ENCODE assay signal across 13 cellular contexts in genomic region chr1:234981758-234982157, GRCh38.
A peak's percentile ranks its signal among the peaks of the same experiment; 100 is the strongest.
DNase-seq lines count a peak whose midpoint lies in the region; ATAC-seq, FAIRE-seq and TF ChIP-seq lines count a peak whose summit lies in the region.
"Had no signal": no experiment of that assay in that cellular context is flagged by ENCODE, and none has a peak within 500 bp of the region (broad histone marks: within the 10 kb centered on the region; RNA-seq: fewer than 3 reads in every experiment).

No MANE protein-coding gene starts in this region.

- CTCF ChIA-PET in HEK293T (lab: Yijun Ruan, JAX) (no interaction called here), activated B cell treated with CpG ODN at 0.5 μM for 24 hours (lab: Charles Lee) (interaction anchor here (2.6 to 4.2 kb wide), 2 partner anchors 29 to 102 kb away, joined by 13 to 31 read pairs; no protein-coding TSS in a partner anchor)

- H3K79me2 ChIP-seq in smooth muscle cell (ENCODE audit: low read depth), result no peaks in the 10 kb centered on the region

- H3K9ac ChIP-seq in smooth muscle cell (ENCODE audit: low read depth), result peak overlapping the region; percentile 91

- no peaks in the 10 kb centered on the region for H3K36me3 Mint-ChIP-seq in activated B cell treated with CpG ODN at 0.5 μM for 24 hours (ENCODE audit: low read depth)

- no peaks in the 10 kb centered on the region for H3K9me3 ChIP-seq in esophagus squamous epithelium
- no peaks in the 10 kb centered on the region for H3K9me3 ChIP-seq in smooth muscle cell (replicated peaks; ENCODE audit: low read depth)
- H3K9me3 ChIP-seq in MG63, result no peaks in the 10 kb centered on the region

- H3F3A ChIP-seq in smooth muscle cell (ENCODE audit: low read depth), result peaks cover 41% of the 10 kb centered on the region

- H3K4me2 ChIP-seq in smooth muscle cell, result peak overlapping the region; percentile 55

- H3K4me3 Mint-ChIP-seq in activated B cell treated with CpG ODN at 0.5 μM for 24 hours, result no peak overlapping the region

- no peaks in the 10 kb centered on the region for H3K9me3 Mint-ChIP-seq in activated B cell treated with CpG ODN at 0.5 μM for 24 hours
- H3K9me3 Mint-ChIP-seq: IgD-negative memory B cell had no signal

- no peaks in the 10 kb centered on the region for H3K27me3 Mint-ChIP-seq in activated B cell treated with CpG ODN at 0.5 μM for 24 hours
- H3K27me3 Mint-ChIP-seq: IgD-negative memory B cell, progenitor cell of endocrine pancreas had no signal

- intact Hi-C loops in activated B cell treated with CpG ODN at 0.5 μM for 24 hours (cut with micrococcal nuclease) (no loop called here), esophagus squamous epithelium (cut with DNase I) (no loop called here)

- H3K27me3 ChIP-seq in esophagus squamous epithelium (no peaks in the 10 kb centered on the region), smooth muscle cell (ENCODE audit: low read depth) (no peaks in the 10 kb centered on the region), MG63 (no peaks in the 10 kb centered on the region)

- H3K27ac ChIP-seq in esophagus squamous epithelium (peak overlapping the region; percentile 85 to 97 (median 89)), smooth muscle cell (ENCODE audit: low read depth) (peak overlapping the region; percentile 99)

- no peaks in the 10 kb centered on the region for H4K20me1 ChIP-seq in smooth muscle cell (ENCODE audit: low read depth)

- H3K4me1 Mint-ChIP-seq in activated B cell treated with CpG ODN at 0.5 μM for 24 hours, result peaks cover 79% of the 10 kb centered on the region

- H2AFZ ChIP-seq in smooth muscle cell (ENCODE audit: low read depth), result no peak overlapping the region

- no peak for FAIRE-seq in HTR-8/SVneo (lab: Jason Lieb, UNC)

- no peak for TF ChIP-seq POLR2A in esophagus squamous epithelium (IDR thresholded peaks at IDR 0.05)

- H3K4me1 ChIP-seq in esophagus squamous epithelium (peaks cover 40 to 81% (median 67%) of the 10 kb centered on the region in 3 donors), smooth muscle cell (ENCODE audit: low read depth) (peaks cover 23% of the 10 kb centered on the region)

- H3K36me3 ChIP-seq in esophagus squamous epithelium (no peaks in the 10 kb centered on the region), smooth muscle cell (ENCODE audit: low read depth) (no peaks in the 10 kb centered on the region), MG63 (no peaks in the 10 kb centered on the region)

- POLR2A ChIA-PET in HEK293T (lab: Yijun Ruan, JAX), result no interaction called here
- POLR2A ChIA-PET in activated B cell treated with CpG ODN at 0.5 μM for 24 hours (lab: Charles Lee), result interaction anchor here (4.0 to 7.8 kb wide), 5 partner anchors 26 to 371 kb away, joined by 39 to 214 read pairs (median 59); partner anchors contain the start of gene IRF2BP2

- H3K27ac Mint-ChIP-seq in activated B cell treated with CpG ODN at 0.5 μM for 24 hours, result peak overlapping the region; percentile 93
- H3K27ac Mint-ChIP-seq: progenitor cell of endocrine pancreas had no signal

- WGBS in esophagus squamous epithelium, 2 donors, result 77 to 92% methylated on average over 1 to 2 of the region's 2 CpGs
- WGBS in smooth muscle cell (ENCODE audit: low lambda C conversion rate), result 80% methylated on average over 2 of the region's 2 CpGs

- H3K4me3 ChIP-seq in esophagus squamous epithelium, result no peak overlapping the region
- no peak overlapping the region for H3K4me3 ChIP-seq in smooth muscle cell
- no peak overlapping the region for H3K4me3 ChIP-seq in MG63

- no peak for ATAC-seq in activated B cell treated with CpG ODN at 0.5 μM for 24 hours (ENCODE audit: low read depth)

- DNase-seq in HEK293T (ENCODE audit: extremely low spot score), result no peak
- DNase-seq in activated B cell treated with CpG ODN at 0.5 μM for 24 hours, result no peak
- no peak for DNase-seq in esophagus squamous epithelium (lab: John Stamatoyannopoulos, UW)
- no peak for DNase-seq in smooth muscle cell (lab: John Stamatoyannopoulos, UW; ENCODE audit: unreplicated experiment)
- DNase-seq in retina, result no peak
- no peak for DNase-seq in hippocampal formation (lab: John Stamatoyannopoulos, UW)
- DNase-seq in MG63, result no peak
- DNase-seq in HTR-8/SVneo (ENCODE audit: insufficient read length, low spot score), result no peak
- DNase-seq: activated CD4-positive, CD25-positive, alpha-beta regulatory T cell; central memory CD4-positive, alpha-beta T cell; NCI-H82 had no signal

- TF ChIP-seq CTCF in activated B cell treated with CpG ODN at 0.5 μM for 24 hours (IDR thresholded peaks at IDR 0.05) (no peak), esophagus squamous epithelium (IDR thresholded peaks at IDR 0.05) (no peak), smooth muscle cell (IDR thresholded peaks at IDR 0.05; ENCODE audit: borderline replicate concordance, insufficient read depth, poor library complexity, severe bottlenecking) (no peak)

TF ChIP-seq in HEK293T, 16 proteins besides CTCF, POLR2A, EP300 and RAD21:
- TF ChIP-seq, protein P1, sequence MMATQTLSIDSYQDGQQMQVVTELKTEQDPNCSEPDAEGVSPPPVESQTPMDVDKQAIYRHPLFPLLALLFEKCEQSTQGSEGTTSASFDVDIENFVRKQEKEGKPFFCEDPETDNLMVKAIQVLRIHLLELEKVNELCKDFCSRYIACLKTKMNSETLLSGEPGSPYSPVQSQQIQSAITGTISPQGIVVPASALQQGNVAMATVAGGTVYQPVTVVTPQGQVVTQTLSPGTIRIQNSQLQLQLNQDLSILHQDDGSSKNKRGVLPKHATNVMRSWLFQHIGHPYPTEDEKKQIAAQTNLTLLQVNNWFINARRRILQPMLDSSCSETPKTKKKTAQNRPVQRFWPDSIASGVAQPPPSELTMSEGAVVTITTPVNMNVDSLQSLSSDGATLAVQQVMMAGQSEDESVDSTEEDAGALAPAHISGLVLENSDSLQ (IDR thresholded peaks at IDR 0.05), result peak; percentile 70
- TF ChIP-seq FOXA1 (IDR thresholded peaks at IDR 0.05), result no peak
- no peak for TF ChIP-seq TARDBP (IDR thresholded peaks at IDR 0.05)
- no peak for TF ChIP-seq ZNF384 (IDR thresholded peaks at IDR 0.05)
- no peak for TF ChIP-seq LEF1 (IDR thresholded peaks at IDR 0.05; ENCODE audit: borderline replicate concordance)
- no peak for TF ChIP-seq BHLHE40 (IDR thresholded peaks at IDR 0.05; ENCODE audit: borderline replicate concordance)
TF ChIP-seq in HEK293T: peak in this region for 1.
